Comparison of ENCODE assay signal across 10 cellular contexts in genomic region chr5:165497707-165498106, GRCh38.
A peak's percentile ranks its signal among the peaks of the same experiment; 100 is the strongest.
DNase-seq lines count a peak whose midpoint lies in the region; ATAC-seq and TF ChIP-seq lines count a peak whose summit lies in the region.
"Had no signal": no experiment of that assay in that cellular context is flagged by ENCODE, and none has a peak within 500 bp of the region (broad histone marks: within the 10 kb centered on the region; RNA-seq: fewer than 3 reads in every experiment).

No MANE protein-coding gene starts in this region.

- TF ChIP-seq EP300 in esophagus muscularis mucosa (IDR thresholded peaks at IDR 0.05): no peak

- no peaks in the 10 kb centered on the region for H3K4me1 Mint-ChIP-seq in Caco-2 (ENCODE audit: low read depth, unreplicated experiment)

- ATAC-seq in GM21737 (IDR thresholded peaks at IDR 0.05; ENCODE audit: unreplicated experiment): no peak
- ATAC-seq in GM18861 (IDR thresholded peaks at IDR 0.05; ENCODE audit: unreplicated experiment): no peak
- no peak for ATAC-seq in GM21528 (IDR thresholded peaks at IDR 0.05; ENCODE audit: low FRiP score, unreplicated experiment)

- no peaks in the 10 kb centered on the region for H3K9me3 Mint-ChIP-seq in Caco-2 (ENCODE audit: unreplicated experiment)

- no peak overlapping the region for H3K27ac Mint-ChIP-seq in Caco-2 (ENCODE audit: unreplicated experiment)
- H3K27ac Mint-ChIP-seq: T-helper 1 cell treated with Interleukin-12 subunit alpha and Interleukin-12 subunit beta and Interleukin-4 antibody, amounts not matched to agents 30 μg/mL and 1 μg/mL, for 36 hours had no signal

- TF ChIP-seq POLR2A in esophagus muscularis mucosa (IDR thresholded peaks at IDR 0.05; ENCODE audit: low read depth): no peak

- H3K27me3 ChIP-seq in Caco-2 (replicated peaks; ENCODE audit: control insufficient read depth, insufficient read depth, low read length): no peaks in the 10 kb centered on the region
- H3K27me3 ChIP-seq in esophagus muscularis mucosa: no peaks in the 10 kb centered on the region

- H3K36me3 ChIP-seq in Caco-2 (ENCODE audit: control insufficient read depth, insufficient read depth, low read length): no peaks in the 10 kb centered on the region
- no peaks in the 10 kb centered on the region for H3K36me3 ChIP-seq in esophagus muscularis mucosa

- POLR2A ChIA-PET in Caco-2 (lab: Charles Lee): no interaction called here
- POLR2A ChIA-PET in HEK293T (lab: Yijun Ruan, JAX): no interaction called here

- H3K4me1 ChIP-seq in Caco-2 (no peaks in the 10 kb centered on the region), esophagus muscularis mucosa (no peaks in the 10 kb centered on the region)

- 65% methylated on average over 5 of the region's 5 CpGs for WGBS in esophagus muscularis mucosa

- H3K4me3 Mint-ChIP-seq in Caco-2 (ENCODE audit: unreplicated experiment): no peak overlapping the region
- H3K4me3 Mint-ChIP-seq: T-helper 1 cell treated with Interleukin-12 subunit alpha and Interleukin-12 subunit beta and Interleukin-4 antibody, amounts not matched to agents 30 μg/mL and 1 μg/mL, for 36 hours had no signal

- DNase-seq in Caco-2: peak in 1 of 2 experiments; percentile 13
- peak; percentile 38 for DNase-seq in HEK293T (ENCODE audit: extremely low spot score)
- DNase-seq in RPMI7951 (ENCODE audit: low read depth): peak; percentile 20
- no peak for DNase-seq in fibroblast of villous mesenchyme (ENCODE audit: low read depth)
- DNase-seq in esophagus muscularis mucosa (ENCODE audit: extremely low spot score): no peak
- DNase-seq: amygdala had no signal

- H3K36me3 Mint-ChIP-seq in Caco-2 (ENCODE audit: insufficient read depth, unreplicated experiment): no peaks in the 10 kb centered on the region

- CTCF ChIA-PET in Caco-2 (lab: Charles Lee): no interaction called here
- CTCF ChIA-PET in HEK293T (lab: Yijun Ruan, JAX): no interaction called here

- TF ChIP-seq CTCF in Caco-2 (IDR thresholded peaks at IDR 0.05; ENCODE audit: insufficient read depth in 1 of 2, low read depth in 1 of 2, low read length in 1 of 2, severe bottlenecking in 1 of 2, unreplicated experiment in 1 of 2) (peak; percentile 16 to 42), fibroblast of villous mesenchyme (IDR thresholded peaks at IDR 0.05; ENCODE audit: insufficient read depth, low read depth, low read length) (peak; percentile 20), esophagus muscularis mucosa (IDR thresholded peaks at IDR 0.05) (peak in 1 of 3 experiments; percentile 7)

- H3K27ac ChIP-seq in esophagus muscularis mucosa (replicated peaks in 1 of 4): no peak overlapping the region

- no peaks in the 10 kb centered on the region for H3K9me3 ChIP-seq in Caco-2
- no peaks in the 10 kb centered on the region for H3K9me3 ChIP-seq in esophagus muscularis mucosa

- no TSS peak for BruUV-seq in Caco-2 (replicated peaks; lab: Mats Ljungman, UMichigan)

- H3K27me3 Mint-ChIP-seq in Caco-2 (ENCODE audit: insufficient read depth, unreplicated experiment): peaks cover 2% of the 10 kb centered on the region

- no peak overlapping the region for H3K4me3 ChIP-seq in Caco-2 (ENCODE audit: low read depth, low read length)
- H3K4me3 ChIP-seq in fibroblast of villous mesenchyme (ENCODE audit: low read depth, low read length): no peak overlapping the region
- H3K4me3 ChIP-seq in esophagus muscularis mucosa: no peak overlapping the region

- intact Hi-C loops in Caco-2 (cut with micrococcal nuclease; ENCODE audit: unreplicated experiment): no loop called here
- intact Hi-C loops in esophagus muscularis mucosa (cut with DNase I): no loop called here

TF ChIP-seq in HEK293T, 16 proteins besides CTCF, POLR2A, EP300 and RAD21:
- TF ChIP-seq ELF4 (IDR thresholded peaks at IDR 0.05) (no peak), SUZ12 (IDR thresholded peaks at IDR 0.05) (no peak), CTBP1 (IDR thresholded peaks at IDR 0.05; ENCODE audit: borderline replicate concordance) (no peak), SP1 (IDR thresholded peaks at IDR 0.05) (no peak), LEF1 (IDR thresholded peaks at IDR 0.05; ENCODE audit: borderline replicate concordance) (no peak), HDGF (IDR thresholded peaks at IDR 0.05; ENCODE audit: borderline replicate concordance) (no peak), ARNT (IDR thresholded peaks at IDR 0.05) (no peak), FOXM1 (IDR thresholded peaks at IDR 0.05; ENCODE audit: borderline replicate concordance) (no peak), FOXA1 (IDR thresholded peaks at IDR 0.05) (no peak), BHLHE40 (IDR thresholded peaks at IDR 0.05; ENCODE audit: borderline replicate concordance) (no peak), ZNF384 (IDR thresholded peaks at IDR 0.05) (no peak), PKNOX1 (IDR thresholded peaks at IDR 0.05) (no peak), L3MBTL2 (conservative IDR thresholded peaks at IDR 0.05) (no peak), NFRKB (IDR thresholded peaks at IDR 0.05) (no peak), FOXK2 (IDR thresholded peaks at IDR 0.05) (no peak), TARDBP (IDR thresholded peaks at IDR 0.05) (no peak)

Comparison
In these comparisons a context has a peak if more than half of its experiments do, and no peak if none do; other contexts are left out.
1. DNase-seq: peak in HEK293T (single experiment) and RPMI7951 (single experiment); none in fibroblast of villous mesenchyme (single experiment) and esophagus muscularis mucosa (single experiment).